ENCODE assay signal across 20 cellular contexts in the genomic region with DNA sequence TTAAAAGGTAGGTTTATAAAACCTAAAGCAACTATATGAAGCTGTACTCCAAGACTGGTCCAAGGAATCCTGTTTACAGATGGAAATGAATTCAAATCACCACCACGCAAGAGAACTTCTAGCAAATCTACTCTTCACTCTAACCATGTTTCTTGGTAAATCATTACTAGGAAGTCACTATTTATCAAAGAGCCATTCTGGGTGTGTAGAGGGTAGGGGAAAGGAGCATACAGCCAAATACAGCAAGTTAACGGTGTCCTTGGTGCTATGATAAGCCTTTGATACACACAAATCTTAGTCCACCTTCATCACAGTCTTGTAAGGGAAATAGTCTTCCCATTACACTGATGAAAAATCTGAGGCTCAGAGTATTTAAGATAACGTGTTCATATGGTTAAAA. TPM values are rescaled to one million over a fixed set of nuclear protein-coding genes. Genes with fewer than 3 reads are reported as not detected.
A peak's percentile ranks its signal among the peaks of the same experiment; 100 is the strongest.
DNase-seq lines count a peak whose midpoint lies in the region; ATAC-seq, FAIRE-seq and TF ChIP-seq lines count a peak whose summit lies in the region.
"Had no signal": no experiment of that assay in that cellular context is flagged by ENCODE, and none has a peak within 500 bp of the region (broad histone marks: within the 10 kb centered on the region; RNA-seq: fewer than 3 reads in every experiment).

No MANE protein-coding gene starts in this region.

- H3K27ac ChIP-seq in neutrophil: peak overlapping the region; percentile 89
- H3K27ac ChIP-seq in caudate nucleus (ENCODE audit: low read depth, low read length): no peak overlapping the region
- peak overlapping the region in 4 of 59 donors; percentile 0 to 36 (median 13) for H3K27ac ChIP-seq in dorsolateral prefrontal cortex
- H3K27ac ChIP-seq: cardiac muscle cell, esophagus squamous epithelium, psoas muscle, RWPE1, VCaP had no signal

- peak overlapping the region; percentile 34 for H3K27ac Mint-ChIP-seq in activated CD4-positive, alpha-beta T cell treated with anti-CD3 and anti-CD28 coated beads, Interleukin-2, amount 10 ng/mL, durations not matched to agents 24 days and 14 days
- H3K27ac Mint-ChIP-seq in activated T-helper 17 cell treated with anti-CD3 and anti-CD28 coated beads, Interleukin-2, amount 50 U/mL, for 72 hours: no peak overlapping the region

- TF ChIP-seq POLR2A in GM12891 (IDR thresholded peaks at IDR 0.05; ENCODE audit: low read depth, low read length): no peak

- H3K4me3 Mint-ChIP-seq in activated CD4-positive, alpha-beta T cell treated with anti-CD3 and anti-CD28 coated beads, Interleukin-2, amount 10 ng/mL, durations not matched to agents 24 days and 14 days: peak overlapping the region; percentile 42
- peak overlapping the region; percentile 73 for H3K4me3 Mint-ChIP-seq in activated T-helper 17 cell treated with anti-CD3 and anti-CD28 coated beads, Interleukin-2, amount 50 U/mL, for 72 hours

- H3K9me3 ChIP-seq in neutrophil: no peaks in the 10 kb centered on the region
- H3K9me3 ChIP-seq: MG63, psoas muscle had no signal

- peaks cover 5% of the 10 kb centered on the region for H3K36me3 ChIP-seq in neutrophil
- H3K36me3 ChIP-seq: cardiac muscle cell, MG63 had no signal

- H3K9me3 Mint-ChIP-seq in activated CD4-positive, alpha-beta T cell treated with anti-CD3 and anti-CD28 coated beads, Interleukin-2, amount 10 ng/mL, durations not matched to agents 24 days and 14 days: peaks cover 4% of the 10 kb centered on the region
- H3K9me3 Mint-ChIP-seq in activated T-helper 17 cell treated with anti-CD3 and anti-CD28 coated beads, Interleukin-2, amount 50 U/mL, for 72 hours: no peaks in the 10 kb centered on the region

- TF ChIP-seq CTCF in neutrophil (IDR thresholded peaks at IDR 0.05) (no peak), dorsolateral prefrontal cortex (IDR thresholded peaks at IDR 0.05 in 54 of 56, conservative IDR thresholded peaks at IDR 0.05 in 2 of 56; ENCODE audit: low read depth in 1 of 56, partially characterized antibody in 56 of 56) (no peak)

- H3K4me1 ChIP-seq in neutrophil (ENCODE audit: control insufficient read depth in 1 of 2, insufficient read depth in 1 of 2, low read depth in 1 of 2, low read length in 1 of 2): peaks cover 68 to 83% of the 10 kb centered on the region in 2 experiments

- H3K36me3 Mint-ChIP-seq in activated CD4-positive, alpha-beta T cell treated with anti-CD3 and anti-CD28 coated beads, Interleukin-2, amount 10 ng/mL, durations not matched to agents 24 days and 14 days (ENCODE audit: low read depth): peaks cover 40% of the 10 kb centered on the region
- H3K36me3 Mint-ChIP-seq in activated T-helper 17 cell treated with anti-CD3 and anti-CD28 coated beads, Interleukin-2, amount 50 U/mL, for 72 hours (ENCODE audit: low read depth): peaks cover 6% of the 10 kb centered on the region

- H3K4me1 Mint-ChIP-seq in activated CD4-positive, alpha-beta T cell treated with anti-CD3 and anti-CD28 coated beads, Interleukin-2, amount 10 ng/mL, durations not matched to agents 24 days and 14 days: peaks cover 34% of the 10 kb centered on the region
- peaks cover 20% of the 10 kb centered on the region for H3K4me1 Mint-ChIP-seq in activated T-helper 17 cell treated with anti-CD3 and anti-CD28 coated beads, Interleukin-2, amount 50 U/mL, for 72 hours

- FAIRE-seq in GM12891 (lab: Jason Lieb, UNC): peak; percentile 90
- FAIRE-seq: A204.1 had no signal

- H3K4me3 ChIP-seq in neutrophil (ENCODE audit: low read depth in 1 of 2, low read length in 1 of 2): peak overlapping the region; percentile 13 to 50
- no peak overlapping the region for H3K4me3 ChIP-seq in dorsolateral prefrontal cortex
- H3K4me3 ChIP-seq: cardiac muscle cell, esophagus squamous epithelium, lung, MG63, psoas muscle had no signal

- no peak for ATAC-seq in activated T-helper 17 cell treated with anti-CD3 and anti-CD28 coated beads, Interleukin-2, amount 50 U/mL, for 72 hours (replicated peaks)
- ATAC-seq: psoas muscle had no signal

- intact Hi-C loops in activated CD4-positive, alpha-beta T cell treated with anti-CD3 and anti-CD28 coated beads, Interleukin-2, amount 10 ng/mL, durations not matched to agents 24 days and 14 days (cut with micrococcal nuclease): no loop called here
- intact Hi-C loops in dorsolateral prefrontal cortex (cut with DNase I): no loop called here

- H3K27me3 Mint-ChIP-seq in activated CD4-positive, alpha-beta T cell treated with anti-CD3 and anti-CD28 coated beads, Interleukin-2, amount 10 ng/mL, durations not matched to agents 24 days and 14 days: no peaks in the 10 kb centered on the region
- no peaks in the 10 kb centered on the region for H3K27me3 Mint-ChIP-seq in activated T-helper 17 cell treated with anti-CD3 and anti-CD28 coated beads, Interleukin-2, amount 50 U/mL, for 72 hours

- no peak for DNase-seq in activated CD4-positive, alpha-beta T cell treated with anti-CD3 and anti-CD28 coated beads, Interleukin-2, amount 10 ng/mL, durations not matched to agents 24 days and 14 days
- DNase-seq in activated CD4-positive, alpha-beta T cell treated with anti-CD3 and anti-CD28 coated beads, Interleukin-2, amount 50 U/mL, for 48 hours: no peak
- DNase-seq in GM12891 (ENCODE audit: insufficient read length, low spot score) (no peak), NCI-H2196 treated with DMSO at 0.1 percent for 48 hours (lab: John Stamatoyannopoulos, UW; ENCODE audit: unreplicated experiment) (no peak), caudate nucleus (lab: John Stamatoyannopoulos, UW) (no peak), dorsolateral prefrontal cortex (no peak)
- DNase-seq: esophagus squamous epithelium, head of caudate nucleus, MG63, NCI-H1694 treated with DMSO at 0.1 percent for 48 hours, psoas muscle, SW 1271 had no signal

- no peaks in the 10 kb centered on the region for H3K27me3 ChIP-seq in neutrophil
- H3K27me3 ChIP-seq in dorsolateral prefrontal cortex: no peaks in the 10 kb centered on the region
- H3K27me3 ChIP-seq: cardiac muscle cell, esophagus squamous epithelium, MG63 had no signal

TF ChIP-seq in GM12891, 5 proteins besides CTCF, POLR2A, EP300 and RAD21:
- TF ChIP-seq POLR2AphosphoS5 (IDR thresholded peaks at IDR 0.05; ENCODE audit: low read depth, low read length): no peak
- no peak for TF ChIP-seq PAX5 (IDR thresholded peaks at IDR 0.05; ENCODE audit: insufficient read depth, low read length, severe bottlenecking)
- no peak for TF ChIP-seq TAF1 (IDR thresholded peaks at IDR 0.05; ENCODE audit: low read depth, low read length)
- TF ChIP-seq SPI1 (IDR thresholded peaks at IDR 0.05; ENCODE audit: low read depth, low read length): no peak
- no peak for TF ChIP-seq POU2F2 (IDR thresholded peaks at IDR 0.05; ENCODE audit: low read depth, low read length)

RNA-seq across cellular contexts. Expression of gene NIN, which starts 16.8 kb away (rescaled TPM):
- total RNA-seq in activated CD4-positive, alpha-beta T cell treated with anti-CD3 and anti-CD28 coated beads, Interleukin-2, amount 10 ng/mL, durations not matched to agents 24 days and 14 days: 40.2 and 43.1 TPM in 2 replicates
- polyA plus RNA-seq in GM12891 (2012; ENCODE audit: low read depth, missing spikeins): 41.6 TPM
- total RNA-seq in activated T-helper 17 cell treated with anti-CD3 and anti-CD28 coated beads, Interleukin-2, amount 50 U/mL, for 72 hours: 10 to 100 TPM; 25.9 to 42.2 TPM
- 100 to 1,000 TPM in 25 of 120 experiments, 10 to 100 TPM in 95; 64.4 to 125 (median 88.6) TPM for total RNA-seq in dorsolateral prefrontal cortex

RNA-seq across cellular contexts. Expression of gene ABHD12B, which starts 57.7 kb away (rescaled TPM):
- not detected in 2 replicates for total RNA-seq in activated CD4-positive, alpha-beta T cell treated with anti-CD3 and anti-CD28 coated beads, Interleukin-2, amount 10 ng/mL, durations not matched to agents 24 days and 14 days
- polyA plus RNA-seq in GM12891 (2012; ENCODE audit: low read depth, missing spikeins): not detected
- not detected for total RNA-seq in activated T-helper 17 cell treated with anti-CD3 and anti-CD28 coated beads, Interleukin-2, amount 50 U/mL, for 72 hours
- 10 to 100 TPM in 60 of 120 experiments, 1 to 10 TPM in 60; 3.5 to 18.6 (median 10.0) TPM for total RNA-seq in dorsolateral prefrontal cortex
- total RNA-seq: cardiac muscle cell, myocyte, psoas muscle had no signal
- polyA plus RNA-seq: psoas muscle had no signal

Comparison
In these comparisons a context has a peak if more than half of its experiments do, and no peak if none do; other contexts are left out.
1. H3K4me3 ChIP-seq: peak in neutrophil (2 of 2); none in dorsolateral prefrontal cortex (0 of 59).